In the genomic region with DNA sequence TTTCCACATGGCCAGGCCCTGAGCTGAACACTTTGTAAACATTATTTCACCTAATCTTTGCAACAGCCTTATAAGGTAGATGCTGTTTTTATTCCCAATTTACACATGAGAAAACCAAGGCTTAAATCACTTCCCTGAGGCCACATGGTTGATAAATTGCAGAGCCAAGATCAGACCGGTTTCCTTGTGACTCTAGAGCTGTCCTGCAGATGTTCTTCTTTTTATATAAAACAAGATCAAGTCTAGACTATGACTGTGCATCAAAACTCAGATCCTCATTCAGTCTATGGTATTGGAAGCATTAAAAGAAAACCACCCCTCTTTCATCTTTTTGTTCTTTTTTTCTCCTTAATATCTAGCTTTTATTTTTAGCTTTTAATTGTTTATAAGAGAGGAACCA, we compare ENCODE assay signal across 31 cellular contexts.
"Had no signal": no experiment of that assay in that cellular context is flagged by ENCODE, and none has a peak within 500 bp of the region (broad histone marks: within the 10 kb centered on the region; RNA-seq: fewer than 3 reads in every experiment).

No MANE protein-coding gene starts in this region.

- H3K4me1 ChIP-seq: adrenal gland, esophagus squamous epithelium had no signal

- H3K9me3 Mint-ChIP-seq: activated CD4-positive, alpha-beta memory T cell treated with anti-CD3 and anti-CD28 coated beads for 36 hours; activated CD4-positive, alpha-beta T cell treated with anti-CD3 and anti-CD28 coated beads, Interleukin-2, amount 10 ng/mL, durations not matched to agents 24 days and 14 days; activated naive CD4-positive, alpha-beta T cell treated with anti-CD3 and anti-CD28 coated beads for 36 hours; activated naive CD4-positive, alpha-beta T cell treated with anti-CD3 and anti-CD28 coated beads, Interleukin-2, amount 50 U/mL, for 24 hours; activated naive CD8-positive, alpha-beta T cell treated with anti-CD3 and anti-CD28 coated beads for 36 hours; activated naive CD8-positive, alpha-beta T cell treated with anti-CD3 and anti-CD28 coated beads, Interleukin-2, amount 50 U/mL, for 24 hours; activated T-helper 1 cell treated with anti-CD3 and anti-CD28 coated beads, Interleukin-12 subunit alpha, Interleukin-12 subunit beta, Interleukin-2, Interleukin-4 antibody, amounts not matched to agents 30 ng/mL and 10 ng/mL and 1 ng/mL, durations not matched to agents 14 hours and 24 hours and 36 hours; activated T-helper 2 cell treated with anti-CD3 and anti-CD28 coated beads, Interferon-gamma antibody, Interleukin-2, Interleukin-4, amounts not matched to agents 10 μg/mL and 5 μg/mL and 100 μg/mL, durations not matched to agents 14 hours and 24 hours and 36 hours; effector memory CD8-positive, alpha-beta T cell had no signal

- H3K4me3 ChIP-seq: adrenal gland, body of pancreas, esophagus squamous epithelium, gastroesophageal sphincter had no signal

- H3K27ac Mint-ChIP-seq: activated CD4-positive, alpha-beta memory T cell treated with anti-CD3 and anti-CD28 coated beads for 36 hours; activated CD4-positive, alpha-beta T cell treated with anti-CD3 and anti-CD28 coated beads for 36 hours; activated CD4-positive, alpha-beta T cell treated with anti-CD3 and anti-CD28 coated beads, Interleukin-2, amount 10 ng/mL, durations not matched to agents 24 days and 14 days; activated CD8-positive, alpha-beta memory T cell treated with anti-CD3 and anti-CD28 coated beads, Interleukin-2, amount 10 ng/mL, durations not matched to agents 7 days and 5 days; activated CD8-positive, alpha-beta T cell treated with anti-CD3 and anti-CD28 coated beads, Interleukin-2, amount 10 ng/mL, durations not matched to agents 7 days and 5 days; activated naive CD4-positive, alpha-beta T cell treated with anti-CD3 and anti-CD28 coated beads for 36 hours; activated naive CD4-positive, alpha-beta T cell treated with anti-CD3 and anti-CD28 coated beads, Interleukin-2, amount 50 U/mL, for 24 hours; activated naive CD8-positive, alpha-beta T cell treated with anti-CD3 and anti-CD28 coated beads for 36 hours; activated naive CD8-positive, alpha-beta T cell treated with anti-CD3 and anti-CD28 coated beads, Interleukin-2, amount 50 U/mL, for 24 hours; activated T-helper 1 cell treated with anti-CD3 and anti-CD28 coated beads, Interleukin-12 subunit alpha, Interleukin-12 subunit beta, Interleukin-2, Interleukin-4 antibody, amounts not matched to agents 30 ng/mL and 10 ng/mL and 1 ng/mL, durations not matched to agents 14 hours and 24 hours and 36 hours; activated T-helper 2 cell treated with anti-CD3 and anti-CD28 coated beads, Interferon-gamma antibody, Interleukin-2, Interleukin-4, amounts not matched to agents 10 μg/mL and 5 μg/mL and 100 μg/mL, durations not matched to agents 14 hours and 24 hours and 36 hours had no signal

- H3K27me3 Mint-ChIP-seq: activated CD4-positive, alpha-beta memory T cell treated with anti-CD3 and anti-CD28 coated beads for 36 hours; activated CD4-positive, alpha-beta T cell treated with anti-CD3 and anti-CD28 coated beads for 36 hours; activated CD4-positive, alpha-beta T cell treated with anti-CD3 and anti-CD28 coated beads, Interleukin-2, amount 10 ng/mL, durations not matched to agents 24 days and 14 days; activated CD8-positive, alpha-beta memory T cell treated with anti-CD3 and anti-CD28 coated beads, Interleukin-2, amount 10 ng/mL, durations not matched to agents 7 days and 5 days; activated naive CD4-positive, alpha-beta T cell treated with anti-CD3 and anti-CD28 coated beads, Interleukin-2, amount 50 U/mL, for 24 hours; activated naive CD8-positive, alpha-beta T cell treated with anti-CD3 and anti-CD28 coated beads for 36 hours; activated naive CD8-positive, alpha-beta T cell treated with anti-CD3 and anti-CD28 coated beads, Interleukin-2, amount 50 U/mL, for 24 hours; effector memory CD8-positive, alpha-beta T cell had no signal

- H3K9me3 ChIP-seq: adrenal gland, body of pancreas, esophagus squamous epithelium, gastroesophageal sphincter had no signal

- H3K27ac ChIP-seq: adrenal gland, body of pancreas, epithelial cell of prostate, esophagus squamous epithelium, gastroesophageal sphincter had no signal

- H3K4me3 Mint-ChIP-seq: activated CD4-positive, alpha-beta memory T cell treated with anti-CD3 and anti-CD28 coated beads for 36 hours; activated CD4-positive, alpha-beta T cell treated with anti-CD3 and anti-CD28 coated beads for 36 hours; activated CD4-positive, alpha-beta T cell treated with anti-CD3 and anti-CD28 coated beads, Interleukin-2, amount 10 ng/mL, durations not matched to agents 24 days and 14 days; activated CD8-positive, alpha-beta memory T cell treated with anti-CD3 and anti-CD28 coated beads, Interleukin-2, amount 10 ng/mL, durations not matched to agents 7 days and 5 days; activated CD8-positive, alpha-beta T cell treated with anti-CD3 and anti-CD28 coated beads, Interleukin-2, amount 10 ng/mL, durations not matched to agents 7 days and 5 days; activated naive CD4-positive, alpha-beta T cell treated with anti-CD3 and anti-CD28 coated beads for 36 hours; activated naive CD4-positive, alpha-beta T cell treated with anti-CD3 and anti-CD28 coated beads, Interleukin-2, amount 50 U/mL, for 24 hours; activated naive CD8-positive, alpha-beta T cell treated with anti-CD3 and anti-CD28 coated beads for 36 hours; activated naive CD8-positive, alpha-beta T cell treated with anti-CD3 and anti-CD28 coated beads, Interleukin-2, amount 50 U/mL, for 24 hours; activated T-helper 1 cell treated with anti-CD3 and anti-CD28 coated beads, Interleukin-12 subunit alpha, Interleukin-12 subunit beta, Interleukin-2, Interleukin-4 antibody, amounts not matched to agents 30 ng/mL and 10 ng/mL and 1 ng/mL, durations not matched to agents 14 hours and 24 hours and 36 hours; effector memory CD8-positive, alpha-beta T cell had no signal

- DNase-seq: activated CD4-positive, alpha-beta memory T cell treated with anti-CD3 and anti-CD28 coated beads for 36 hours; activated CD4-positive, alpha-beta T cell treated with anti-CD3 and anti-CD28 coated beads for 36 hours; activated CD4-positive, alpha-beta T cell treated with anti-CD3 and anti-CD28 coated beads, Interleukin-2, amount 10 ng/mL, durations not matched to agents 24 days and 14 days; activated CD4-positive, CD25-positive, alpha-beta regulatory T cell; activated CD4-positive, CD25-positive, alpha-beta regulatory T cell treated with anti-CD3 and anti-CD28 coated beads, Interleukin-2, amount 50 U/mL, for 72 hours; activated CD8-positive, alpha-beta memory T cell treated with anti-CD3 and anti-CD28 coated beads, Interleukin-2, amount 10 ng/mL, durations not matched to agents 7 days and 5 days; activated CD8-positive, alpha-beta memory T cell treated with anti-CD3 and anti-CD28 coated beads, Interleukin-2, amount 50 U/mL, for 4 hours; activated CD8-positive, alpha-beta T cell treated with anti-CD3 and anti-CD28 coated beads, Interleukin-2, amount 10 ng/mL, durations not matched to agents 7 days and 5 days; activated effector memory CD4-positive, alpha-beta T cell treated with anti-CD3 and anti-CD28 coated beads, Interleukin-2, amount 50 U/mL, for 16 hours; activated naive CD4-positive, alpha-beta T cell treated with anti-CD3 and anti-CD28 coated beads for 36 hours; activated naive CD8-positive, alpha-beta T cell treated with anti-CD3 and anti-CD28 coated beads for 36 hours; activated naive CD8-positive, alpha-beta T cell treated with anti-CD3 and anti-CD28 coated beads, Interleukin-2, amount 50 U/mL, for 24 hours; activated T-cell treated with anti-CD3 and anti-CD28 coated beads, Interleukin-2, amount 50 U/mL, for 1 hour; activated T-cell treated with anti-CD3 and anti-CD28 coated beads, Interleukin-2, amount 50 U/mL, for 48 hours; adrenal gland; amygdala; aorta; body of pancreas; caudate nucleus; cortex of kidney; dermis blood vessel endothelial cell; effector CD4-positive, alpha-beta T cell; effector memory CD8-positive, alpha-beta T cell; esophagus squamous epithelium; foreskin melanocyte; T-helper 2 cell had no signal

- H3K4me1 Mint-ChIP-seq: activated CD8-positive, alpha-beta memory T cell treated with anti-CD3 and anti-CD28 coated beads, Interleukin-2, amount 10 ng/mL, durations not matched to agents 7 days and 5 days; activated naive CD4-positive, alpha-beta T cell treated with anti-CD3 and anti-CD28 coated beads, Interleukin-2, amount 50 U/mL, for 24 hours; activated naive CD8-positive, alpha-beta T cell treated with anti-CD3 and anti-CD28 coated beads for 36 hours; activated naive CD8-positive, alpha-beta T cell treated with anti-CD3 and anti-CD28 coated beads, Interleukin-2, amount 50 U/mL, for 24 hours had no signal

- H3K27me3 ChIP-seq: adrenal gland, body of pancreas, esophagus squamous epithelium, gastroesophageal sphincter had no signal

- ATAC-seq: activated CD4-positive, alpha-beta T cell treated with anti-CD3 and anti-CD28 coated beads for 36 hours; activated CD8-positive, alpha-beta memory T cell treated with anti-CD3 and anti-CD28 coated beads, Interleukin-2, amount 10 ng/mL, durations not matched to agents 7 days and 5 days; activated CD8-positive, alpha-beta T cell treated with anti-CD3 and anti-CD28 coated beads, Interleukin-2, amount 10 ng/mL, durations not matched to agents 7 days and 5 days; activated naive CD8-positive, alpha-beta T cell treated with anti-CD3 and anti-CD28 coated beads, Interleukin-2, amount 50 U/mL, for 24 hours; body of pancreas; effector memory CD8-positive, alpha-beta T cell; gastroesophageal sphincter had no signal
